Comparison of ENCODE assay signal across 8 cellular contexts in genomic region chr16:85616608-85617311, GRCh38. TPM values are rescaled to one million over a fixed set of nuclear protein-coding genes. Genes with fewer than 3 reads are reported as not detected.
A peak's percentile ranks its signal among the peaks of the same experiment; 100 is the strongest.
DNase-seq lines count a peak whose midpoint lies in the region; ATAC-seq and TF ChIP-seq lines count a peak whose summit lies in the region.

No MANE protein-coding gene starts in this region.

- H3K27ac ChIP-seq in cingulate gyrus (ENCODE audit: low read depth, low read length): peak overlapping the region; percentile 10

- no peak for ATAC-seq in GM18505 (IDR thresholded peaks at IDR 0.05; ENCODE audit: unreplicated experiment)

- peaks cover 18% of the 10 kb centered on the region for H3K4me1 Mint-ChIP-seq in neural crest cell

- peak; percentile 3 for DNase-seq in activated naive CD4-positive, alpha-beta T cell treated with Interleukin-2 at 50 U/mL for 16 hours
- DNase-seq in activated naive CD4-positive, alpha-beta T cell treated with anti-CD3 and anti-CD28 coated beads, Interleukin-2, amount 50 U/mL, for 16 hours: no peak
- DNase-seq in NCI-H446 treated with DMSO at 0.1 percent for 48 hours (lab: John Stamatoyannopoulos, UW) (peak; percentile 63), neural crest cell (ENCODE audit: low read depth, low spot score) (no peak), NCI-H2029 (lab: John Stamatoyannopoulos, UW) (no peak), SW480 (ENCODE audit: low spot score) (no peak)

- H3K36me3 Mint-ChIP-seq in neural crest cell (ENCODE audit: low read depth): no peaks in the 10 kb centered on the region

- no peaks in the 10 kb centered on the region for H3K9me3 Mint-ChIP-seq in neural crest cell

- H3K27ac Mint-ChIP-seq in neural crest cell (ENCODE audit: unreplicated experiment): no peak overlapping the region

- H3K4me3 Mint-ChIP-seq in neural crest cell: peak overlapping the region; percentile 74

- peaks cover 57% of the 10 kb centered on the region for H3K27me3 Mint-ChIP-seq in neural crest cell (ENCODE audit: low read depth)

- TF ChIP-seq POLR2A in GM18505 (IDR thresholded peaks at IDR 0.05; ENCODE audit: borderline replicate concordance, extremely low read depth, insufficient read depth, insufficient read length): no peak

- TF ChIP-seq CTCF in neural crest cell (conservative IDR thresholded peaks at IDR 0.05): no peak

RNA-seq across cellular contexts. Expression of gene GSE1, which starts 3.6 kb away (rescaled TPM):
- total RNA-seq in neural crest cell: 26.7 and 27.3 TPM in 2 replicates

Comparison
In these comparisons a context has a peak if more than half of its experiments do, and no peak if none do; other contexts are left out.
1. DNase-seq: peak in activated naive CD4-positive, alpha-beta T cell treated with Interleukin-2 at 50 U/mL for 16 hours (single experiment) and NCI-H446 treated with DMSO at 0.1 percent for 48 hours (single experiment); none in activated naive CD4-positive, alpha-beta T cell treated with anti-CD3 and anti-CD28 coated beads, Interleukin-2, amount 50 U/mL, for 16 hours (single experiment), neural crest cell (single experiment), NCI-H2029 (single experiment) and SW480 (single experiment).